ENCODE assay signal across 1 cellular context in the genomic region with DNA sequence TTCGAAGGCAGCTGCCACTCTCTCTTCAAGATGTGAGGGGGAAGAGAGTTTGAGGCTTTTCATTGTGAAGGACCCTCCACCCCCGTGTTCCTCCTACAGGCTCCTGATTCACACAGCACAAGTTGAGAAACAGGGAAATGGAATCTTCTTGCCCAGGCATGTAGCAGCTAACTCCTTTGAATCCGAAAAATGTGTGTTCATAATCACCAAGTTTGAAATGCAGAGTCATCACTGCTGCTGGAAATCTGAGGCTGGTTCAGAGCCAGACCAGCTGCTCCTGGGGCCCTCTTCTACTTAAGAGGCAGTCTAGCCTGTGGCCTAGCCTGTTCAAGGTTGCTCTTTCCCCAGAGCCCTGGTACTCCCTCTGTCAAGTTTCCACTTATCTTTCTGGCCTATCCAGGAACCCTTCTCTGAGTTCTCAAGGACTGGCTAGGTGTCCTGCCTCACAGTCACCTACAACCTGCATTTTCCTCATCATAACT.
A peak's percentile ranks its signal among the peaks of the same experiment; 100 is the strongest.
TF ChIP-seq lines count a peak whose summit lies in the region.

No MANE protein-coding gene starts in this region.

TF ChIP-seq in K562, 482 proteins besides CTCF, POLR2A, EP300 and RAD21:
- TF ChIP-seq ZNF263 (CRISPR knock-in tag; IDR thresholded peaks at IDR 0.05; ENCODE audit: borderline replicate concordance), result no peak
- TF ChIP-seq SP1 (CRISPR knock-in tag; IDR thresholded peaks at IDR 0.05), result no peak
- no peak for TF ChIP-seq CHCHD3 (CRISPR knock-in tag; IDR thresholded peaks at IDR 0.05)
- peak; percentile 53 for TF ChIP-seq MAFK (IDR thresholded peaks at IDR 0.05; ENCODE audit: low read length)
- TF ChIP-seq NFE2 (IDR thresholded peaks at IDR 0.05; ENCODE audit: low read depth), result peak; percentile 74
- peak; percentile 59 for TF ChIP-seq MAFF (IDR thresholded peaks at IDR 0.05; ENCODE audit: low read length)
- peak; percentile 81 for TF ChIP-seq ZNF316 (IDR thresholded peaks at IDR 0.05)
- TF ChIP-seq RFX7 (CRISPR knock-in tag; IDR thresholded peaks at IDR 0.05), result no peak
- TF ChIP-seq C11orf30 (IDR thresholded peaks at IDR 0.05; ENCODE audit: low read depth), result peak; percentile 81
- peak; percentile 69 for TF ChIP-seq MAFG (tag; conservative IDR thresholded peaks at IDR 0.05)
